16 cellular contexts compared by ENCODE assay signal in genomic region chr10:111944331-111944730, GRCh38.
DNase-seq lines count a peak whose midpoint lies in the region; ATAC-seq and TF ChIP-seq lines count a peak whose summit lies in the region.
"Had no signal": no experiment of that assay in that cellular context is flagged by ENCODE, and none has a peak within 500 bp of the region (broad histone marks: within the 10 kb centered on the region; RNA-seq: fewer than 3 reads in every experiment).

No MANE protein-coding gene starts in this region.

- TF ChIP-seq CTCF in GM23338 (conservative IDR thresholded peaks at IDR 0.05; ENCODE audit: low read depth in 2 of 2) (0 out of 4 replicates have a peak, but pooled peaks of 1 of the 2 experiments have one; percentile 14), progenitor cell of endocrine pancreas (IDR thresholded peaks at IDR 0.05; ENCODE audit: unreplicated experiment) (peak; percentile 25), uterus (IDR thresholded peaks at IDR 0.05) (no peak)

- H3F3A ChIP-seq in GM23338 (replicated peaks; ENCODE audit: low read depth), result no peaks in the 10 kb centered on the region

- no peaks in the 10 kb centered on the region for H3K4me1 Mint-ChIP-seq in GM23338
- H3K4me1 Mint-ChIP-seq in progenitor cell of endocrine pancreas (ENCODE audit: low read depth), result no peaks in the 10 kb centered on the region
- H3K4me1 Mint-ChIP-seq: CD8-positive, alpha-beta memory T cell had no signal

- H3K4me1 ChIP-seq in GM23338 (ENCODE audit: insufficient read depth) (no peaks in the 10 kb centered on the region), uterus (no peaks in the 10 kb centered on the region)

- H3K27ac Mint-ChIP-seq in GM23338 (no peak overlapping the region), progenitor cell of endocrine pancreas (no peak overlapping the region)
- H3K27ac Mint-ChIP-seq: CD8-positive, alpha-beta memory T cell had no signal

- ATAC-seq in GM23338 (peak; percentile 72), GM21723 (IDR thresholded peaks at IDR 0.05; ENCODE audit: unreplicated experiment) (no peak)
- ATAC-seq: K562 had no signal

- in situ Hi-C loops in SK-MEL-5 (cut with HindIII; ENCODE audit: low pct_unique_long_range_greater_than_20kb, low sequenced_read_pairs), result no loop called here

- no peaks in the 10 kb centered on the region for H4K20me1 ChIP-seq in GM23338 (replicated peaks; ENCODE audit: insufficient read depth)

- H3K9me2 ChIP-seq in GM23338 (ENCODE audit: insufficient read depth), result peaks cover 19% of the 10 kb centered on the region

- no peak overlapping the region for H3K4me3 ChIP-seq in GM23338
- H3K4me3 ChIP-seq in uterus, result no peak overlapping the region
- H3K4me3 ChIP-seq: K562 had no signal

- no peak overlapping the region for H3K4me2 ChIP-seq in GM23338

- H3K9me3 Mint-ChIP-seq in GM23338, result peaks cover 6% of the 10 kb centered on the region; the same call in 1 of the 3 replicates
- H3K9me3 Mint-ChIP-seq in progenitor cell of endocrine pancreas (ENCODE audit: low read depth), result peaks cover 5% of the 10 kb centered on the region

- no peak overlapping the region for H3K4me3 Mint-ChIP-seq in GM23338
- no peak overlapping the region for H3K4me3 Mint-ChIP-seq in progenitor cell of endocrine pancreas (ENCODE audit: low read depth)
- H3K4me3 Mint-ChIP-seq: CD8-positive, alpha-beta memory T cell had no signal

- H3K36me3 ChIP-seq in GM23338 (ENCODE audit: insufficient read depth) (peaks cover 3% of the 10 kb centered on the region; the same call in 1 of the 2 replicates), uterus (no peaks in the 10 kb centered on the region)

- DNase-seq in GM23338 (ENCODE audit: low spot score), result peak; percentile 25
- DNase-seq in SK-MEL-5 (ENCODE audit: low read depth, low spot score), result peak; percentile 1
- DNase-seq in iPS-NIHi11 (ENCODE audit: low spot score), result peak; percentile 15
- DNase-seq in progenitor cell of endocrine pancreas (ENCODE audit: low spot score, unreplicated experiment), result no peak
- no peak for DNase-seq in AG08396 (ENCODE audit: low spot score)
- no peak for DNase-seq in uterus
- DNase-seq: C1 segment of cervical spinal cord; CD8-positive, alpha-beta memory T cell; DMS79; H7; NCI-H1105; NCI-H2081 treated with DMSO at 0.1 percent for 48 hours; NCI-H748 treated with DMSO at 0.1 percent for 48 hours; SHP77 had no signal

- peak overlapping the region; percentile 56; the same call in 1 of the 2 replicates for H2AFZ ChIP-seq in GM23338

- no peaks in the 10 kb centered on the region for H3K27me3 Mint-ChIP-seq in GM23338 (ENCODE audit: insufficient read depth, low read depth, poor library complexity)
- no peaks in the 10 kb centered on the region for H3K27me3 Mint-ChIP-seq in progenitor cell of endocrine pancreas

- intact Hi-C loops in uterus (cut with DNase I; ENCODE audit: low total_unique reads), result no loop called here

- no peak for TF ChIP-seq POLR2A in uterus (IDR thresholded peaks at IDR 0.05)

- H3K27ac ChIP-seq in GM23338 (ENCODE audit: low read depth) (no peak overlapping the region), uterus (no peak overlapping the region)

- no peaks in the 10 kb centered on the region for H3K9me3 ChIP-seq in uterus

- H3K79me2 ChIP-seq in GM23338 (replicated peaks; ENCODE audit: insufficient read depth), result no peaks in the 10 kb centered on the region

- H3K36me3 Mint-ChIP-seq in GM23338 (ENCODE audit: low read depth) (peaks cover 4% of the 10 kb centered on the region; the same call in 2 of the 3 replicates), progenitor cell of endocrine pancreas (ENCODE audit: insufficient read depth) (no peaks in the 10 kb centered on the region)
- H3K36me3 Mint-ChIP-seq: CD8-positive, alpha-beta memory T cell had no signal

- H3K27me3 ChIP-seq in GM23338 (ENCODE audit: insufficient read depth) (no peaks in the 10 kb centered on the region), uterus (no peaks in the 10 kb centered on the region)

TF ChIP-seq in GM23338, 12 proteins besides CTCF, POLR2A, EP300 and RAD21:
- TF ChIP-seq NANOG (IDR thresholded peaks at IDR 0.05; ENCODE audit: borderline replicate concordance), result no peak
- TF ChIP-seq ETS1 (IDR thresholded peaks at IDR 0.05), result no peak
- no peak for TF ChIP-seq POLR2AphosphoS5 (IDR thresholded peaks at IDR 0.05; ENCODE audit: low read depth)
- TF ChIP-seq REST (IDR thresholded peaks at IDR 0.05; ENCODE audit: unreplicated experiment), result no peak

Comparison
In these comparisons a context has a peak if more than half of its experiments do, and no peak if none do; other contexts are left out.
1. DNase-seq: peak in GM23338 (single experiment), SK-MEL-5 (single experiment) and iPS-NIHi11 (single experiment); none in progenitor cell of endocrine pancreas (single experiment), AG08396 (single experiment) and uterus (0 of 2).